Comparison of ENCODE assay signal across 28 cellular contexts in genomic region chr10:78921906-78922305, GRCh38.
"Had no signal": no experiment of that assay in that cellular context is flagged by ENCODE, and none has a peak within 500 bp of the region (broad histone marks: within the 10 kb centered on the region; RNA-seq: fewer than 3 reads in every experiment).

No MANE protein-coding gene starts in this region.

- H3K27me3 ChIP-seq: breast epithelium, esophagus muscularis mucosa, heart left ventricle, right lobe of liver, stomach had no signal

- H3K27ac Mint-ChIP-seq: activated CD4-positive, alpha-beta memory T cell treated with anti-CD3 and anti-CD28 coated beads for 36 hours; activated naive CD4-positive, alpha-beta T cell treated with anti-CD3 and anti-CD28 coated beads, Interleukin-2, amount 50 U/mL, for 24 hours; activated naive CD8-positive, alpha-beta T cell treated with anti-CD3 and anti-CD28 coated beads, Interleukin-2, amount 50 U/mL, for 24 hours; activated T-cell treated with anti-CD3 and anti-CD28 coated beads, Interleukin-2, amount 50 U/mL, for 24 hours; dendritic cell treated with granulocyte-macrophage colony-stimulating factor and Interleukin-4, amounts not matched to agents 40 ng/mL and 50 ng/mL, for 4 days; immature natural killer cell; nephron; stimulated activated effector memory CD8-positive, alpha-beta T cell treated with anti-CD3 and anti-CD28 coated beads, Interleukin-12 subunit alpha, Interleukin-12 subunit beta, amount 100 ng/mL, for 72 hours had no signal

- H3K27me3 Mint-ChIP-seq: activated CD4-positive, alpha-beta memory T cell treated with anti-CD3 and anti-CD28 coated beads for 36 hours; activated naive CD4-positive, alpha-beta T cell treated with anti-CD3 and anti-CD28 coated beads, Interleukin-2, amount 50 U/mL, for 24 hours; activated naive CD8-positive, alpha-beta T cell treated with anti-CD3 and anti-CD28 coated beads, Interleukin-2, amount 50 U/mL, for 24 hours had no signal

- H3K36me3 Mint-ChIP-seq: activated CD4-positive, alpha-beta memory T cell treated with anti-CD3 and anti-CD28 coated beads for 36 hours; activated naive CD4-positive, alpha-beta T cell treated with anti-CD3 and anti-CD28 coated beads, Interleukin-2, amount 50 U/mL, for 24 hours; immature natural killer cell; stimulated activated effector memory CD8-positive, alpha-beta T cell treated with anti-CD3 and anti-CD28 coated beads, Interleukin-12 subunit alpha, Interleukin-12 subunit beta, amount 100 ng/mL, for 72 hours had no signal

- H3K9me3 ChIP-seq: breast epithelium, esophagus muscularis mucosa, heart left ventricle, right lobe of liver, stomach, tibial artery had no signal

- H3K4me1 ChIP-seq: breast epithelium, foreskin keratinocyte, right lobe of liver, tibial artery had no signal

- DNase-seq: activated CD4-positive, alpha-beta memory T cell treated with anti-CD3 and anti-CD28 coated beads for 36 hours; activated CD4-positive, alpha-beta T cell treated with anti-CD3 and anti-CD28 coated beads for 48 hours; activated CD8-positive, alpha-beta memory T cell treated with anti-CD3 and anti-CD28 coated beads, Interleukin-2, amount 50 U/mL, for 48 hours; activated gamma-delta T cell; activated naive CD8-positive, alpha-beta T cell treated with anti-CD3 and anti-CD28 coated beads, Interleukin-2, amount 50 U/mL, for 24 hours; activated T-cell treated with anti-CD3 and anti-CD28 coated beads, Interleukin-2, amount 50 U/mL, for 24 hours; central memory CD4-positive, alpha-beta T cell; effector CD4-positive, alpha-beta T cell; foreskin keratinocyte; heart left ventricle; hypothalamus; immature natural killer cell; kidney; left colon; mammary epithelial cell; stimulated activated CD4-positive, alpha-beta T cell treated with anti-CD3 and anti-CD28 coated beads, Interleukin-12 subunit alpha, Interleukin-12 subunit beta, amount 100 ng/mL, for 4 hours; stimulated activated CD4-positive, alpha-beta T cell treated with anti-CD3 and anti-CD28 coated beads, Interleukin-4, amount 100 ng/mL, for 1 hour; stomach; T-helper 9 cell; tibial artery had no signal

- H3K4me3 Mint-ChIP-seq: activated CD4-positive, alpha-beta memory T cell treated with anti-CD3 and anti-CD28 coated beads for 36 hours; activated naive CD4-positive, alpha-beta T cell treated with anti-CD3 and anti-CD28 coated beads, Interleukin-2, amount 50 U/mL, for 24 hours; activated naive CD8-positive, alpha-beta T cell treated with anti-CD3 and anti-CD28 coated beads, Interleukin-2, amount 50 U/mL, for 24 hours; activated T-cell treated with anti-CD3 and anti-CD28 coated beads, Interleukin-2, amount 50 U/mL, for 24 hours; dendritic cell treated with granulocyte-macrophage colony-stimulating factor and Interleukin-4, amounts not matched to agents 40 ng/mL and 50 ng/mL, for 4 days; immature natural killer cell; nephron; stimulated activated effector memory CD8-positive, alpha-beta T cell treated with anti-CD3 and anti-CD28 coated beads, Interleukin-12 subunit alpha, Interleukin-12 subunit beta, amount 100 ng/mL, for 72 hours had no signal

- H3K4me3 ChIP-seq: breast epithelium, esophagus muscularis mucosa, heart left ventricle, right lobe of liver, stomach, tibial artery had no signal

- H3K9me3 Mint-ChIP-seq: activated CD4-positive, alpha-beta memory T cell treated with anti-CD3 and anti-CD28 coated beads for 36 hours; activated naive CD4-positive, alpha-beta T cell treated with anti-CD3 and anti-CD28 coated beads, Interleukin-2, amount 50 U/mL, for 24 hours; activated naive CD8-positive, alpha-beta T cell treated with anti-CD3 and anti-CD28 coated beads, Interleukin-2, amount 50 U/mL, for 24 hours; activated T-cell treated with anti-CD3 and anti-CD28 coated beads, Interleukin-2, amount 50 U/mL, for 24 hours; dendritic cell treated with granulocyte-macrophage colony-stimulating factor and Interleukin-4, amounts not matched to agents 40 ng/mL and 50 ng/mL, for 4 days; immature natural killer cell; nephron; stimulated activated effector memory CD8-positive, alpha-beta T cell treated with anti-CD3 and anti-CD28 coated beads, Interleukin-12 subunit alpha, Interleukin-12 subunit beta, amount 100 ng/mL, for 72 hours had no signal

- H3K27ac ChIP-seq: breast epithelium, esophagus muscularis mucosa, foreskin keratinocyte, heart left ventricle, right lobe of liver, stomach, tibial artery, VCaP had no signal

- H3K36me3 ChIP-seq: breast epithelium, esophagus muscularis mucosa, heart left ventricle, right lobe of liver, stomach, tibial artery had no signal

- H3K4me1 Mint-ChIP-seq: activated naive CD4-positive, alpha-beta T cell treated with anti-CD3 and anti-CD28 coated beads, Interleukin-2, amount 50 U/mL, for 24 hours; activated naive CD8-positive, alpha-beta T cell treated with anti-CD3 and anti-CD28 coated beads, Interleukin-2, amount 50 U/mL, for 24 hours; immature natural killer cell; stimulated activated effector memory CD8-positive, alpha-beta T cell treated with anti-CD3 and anti-CD28 coated beads, Interleukin-12 subunit alpha, Interleukin-12 subunit beta, amount 100 ng/mL, for 72 hours had no signal

- ATAC-seq: activated naive CD8-positive, alpha-beta T cell treated with anti-CD3 and anti-CD28 coated beads, Interleukin-2, amount 50 U/mL, for 24 hours; foreskin keratinocyte; heart left ventricle; left colon; right lobe of liver; stimulated activated effector memory CD8-positive, alpha-beta T cell treated with anti-CD3 and anti-CD28 coated beads, Interleukin-12 subunit alpha, Interleukin-12 subunit beta, amount 100 ng/mL, for 72 hours had no signal
